In the genomic region with DNA sequence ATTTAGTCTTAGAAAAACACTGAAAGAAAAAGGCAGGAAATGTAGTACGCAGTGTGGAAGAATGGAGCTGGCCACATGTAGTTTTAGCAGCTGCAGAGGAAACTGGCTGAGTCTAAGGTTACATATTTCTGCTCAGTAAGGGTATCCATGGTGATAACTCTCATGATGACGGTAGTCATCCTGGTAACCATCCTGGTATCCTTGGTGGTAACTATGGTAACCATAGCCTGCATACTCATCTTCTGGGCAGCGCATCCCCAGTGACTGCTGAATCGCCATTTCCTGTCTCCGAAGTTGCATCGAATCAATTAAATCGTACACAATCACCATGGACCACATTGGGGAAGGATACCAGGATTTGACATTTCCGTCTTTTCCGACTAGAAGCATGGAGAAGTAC, we compare ENCODE assay signal across 10 cellular contexts. TPM values are rescaled to one million over a fixed set of nuclear protein-coding genes. Genes with fewer than 3 reads are reported as not detected.
DNase-seq lines count a peak whose midpoint lies in the region; ATAC-seq and TF ChIP-seq lines count a peak whose summit lies in the region.
"Had no signal": no experiment of that assay in that cellular context is flagged by ENCODE, and none has a peak within 500 bp of the region (broad histone marks: within the 10 kb centered on the region; RNA-seq: fewer than 3 reads in every experiment).

No MANE protein-coding gene starts in this region.

- no peaks in the 10 kb centered on the region for H3K36me3 ChIP-seq in BLaER1 treated with 17β-estradiol and CSF1 and Interleukin-3, amounts not matched to agents 10 nM and 100 nM
- H3K36me3 ChIP-seq in Loucy (ENCODE audit: insufficient read depth, low read length): no peaks in the 10 kb centered on the region

- H4K20me1 ChIP-seq in BLaER1 treated with 17β-estradiol and CSF1 and Interleukin-3, amounts not matched to agents 10 nM and 100 nM: no peaks in the 10 kb centered on the region
- no peaks in the 10 kb centered on the region for H4K20me1 ChIP-seq in Loucy (ENCODE audit: insufficient read depth, low read length, poor library complexity, severe bottlenecking)

- H3K27me3 ChIP-seq in BLaER1 treated with 17β-estradiol and CSF1 and Interleukin-3, amounts not matched to agents 10 nM and 100 nM: no peaks in the 10 kb centered on the region
- no peaks in the 10 kb centered on the region for H3K27me3 ChIP-seq in Loucy (ENCODE audit: insufficient read depth, low read length, poor library complexity, severe bottlenecking)

- H3K9me3 ChIP-seq in BLaER1 treated with 17β-estradiol and CSF1 and Interleukin-3, amounts not matched to agents 10 nM and 100 nM (replicated peaks in 1 of 11): no peaks in the 10 kb centered on the region
- no peaks in the 10 kb centered on the region for H3K9me3 ChIP-seq in Loucy (ENCODE audit: insufficient read depth, low read depth, low read length)

- H3K4me3 ChIP-seq in BLaER1 treated with 17β-estradiol and CSF1 and Interleukin-3, amounts not matched to agents 10 nM and 100 nM: no peak overlapping the region
- H3K4me3 ChIP-seq in Loucy (ENCODE audit: low read length, poor library complexity, severe bottlenecking): peak overlapping the region; percentile 13

- DNase-seq in myocyte (ENCODE audit: low read depth): peak; percentile 90
- no peak for DNase-seq in activated gamma-delta T cell (lab: John Stamatoyannopoulos, UW)
- no peak for DNase-seq in NCI-H446 treated with DMSO at 0.1 percent for 48 hours (lab: John Stamatoyannopoulos, UW)
- DNase-seq: activated naive CD4-positive, alpha-beta T cell treated with Interleukin-2 at 50 U/mL for 16 hours; stimulated activated CD4-positive, alpha-beta T cell treated with anti-CD3 and anti-CD28 coated beads, Interleukin-2, amount 100 ng/mL, for 48 hours had no signal

- H3K27ac Mint-ChIP-seq in brain: peak overlapping the region in 4 of 5 experiments; percentile 29 to 95 (median 84)

- peak overlapping the region in 4 of 5 experiments; percentile 16 to 73 (median 68) for H3K4me3 Mint-ChIP-seq in brain

- no peaks in the 10 kb centered on the region for H3K36me3 Mint-ChIP-seq in brain

- H3K9me2 ChIP-seq in Loucy (replicated peaks; ENCODE audit: low read depth, low read length): no peaks in the 10 kb centered on the region

- H3K4me1 Mint-ChIP-seq in brain: peaks cover 42% of the 10 kb centered on the region

- H3K4me1 ChIP-seq in BLaER1 treated with 17β-estradiol and CSF1 and Interleukin-3, amounts not matched to agents 10 nM and 100 nM: peaks cover 10 to 18% (median 16%) of the 10 kb centered on the region in 10 experiments
- peaks cover 23% of the 10 kb centered on the region for H3K4me1 ChIP-seq in Loucy (ENCODE audit: insufficient read depth, low read length, poor library complexity, severe bottlenecking)

- H3K27me3 Mint-ChIP-seq in brain: no peaks in the 10 kb centered on the region

- peak overlapping the region; percentile 14 to 80 (median 65); a peak in 17 of 22 replicates for H3K4me2 ChIP-seq in BLaER1 treated with 17β-estradiol and CSF1 and Interleukin-3, amounts not matched to agents 10 nM and 100 nM
- peak overlapping the region; percentile 33 for H3K4me2 ChIP-seq in Loucy (ENCODE audit: low read depth, low read length, poor library complexity, severe bottlenecking)

- TF ChIP-seq CTCF in Loucy (conservative IDR thresholded peaks at IDR 0.05; ENCODE audit: low read length) (no peak), brain (conservative IDR thresholded peaks at IDR 0.05) (no peak)

- no peak overlapping the region for H2AFZ ChIP-seq in Loucy (ENCODE audit: low read length)

- ATAC-seq in GM21390 (IDR thresholded peaks at IDR 0.05; ENCODE audit: unreplicated experiment) (no peak), HG02938 (IDR thresholded peaks at IDR 0.05; ENCODE audit: unreplicated experiment) (no peak)

- no peaks in the 10 kb centered on the region for H3F3A ChIP-seq in Loucy (ENCODE audit: low read depth)

- no peaks in the 10 kb centered on the region for H3K9me3 Mint-ChIP-seq in brain

- no peaks in the 10 kb centered on the region for H3K79me2 ChIP-seq in Loucy (ENCODE audit: insufficient read depth, low read length)

- no peak overlapping the region; a peak in 2 of 22 replicates for H3K27ac ChIP-seq in BLaER1 treated with 17β-estradiol and CSF1 and Interleukin-3, amounts not matched to agents 10 nM and 100 nM

- H3K9ac ChIP-seq in BLaER1 treated with 17β-estradiol and CSF1 and Interleukin-3, amounts not matched to agents 10 nM and 100 nM: no peak overlapping the region
- no peak overlapping the region for H3K9ac ChIP-seq in Loucy (ENCODE audit: low read depth, low read length, poor library complexity, severe bottlenecking)

RNA-seq across cellular contexts. Expression of gene CCDC80, which starts 35.7 kb away (rescaled TPM):
- polyA plus RNA-seq in brain (ENCODE audit: insufficient read depth, low read depth, low replicate concordance): 3.2 TPM
- 57.4 and 77.2 TPM in 2 replicates for total RNA-seq in myocyte
- polyA plus RNA-seq in myocyte (2012): 508 TPM

RNA-seq across cellular contexts. Expression of gene SLC35A5, which starts 43.4 kb away (rescaled TPM):
- polyA plus RNA-seq in brain (ENCODE audit: insufficient read depth, low read depth, low replicate concordance): 43.1 TPM
- total RNA-seq in myocyte: 32.8 and 47.1 TPM in 2 replicates
- polyA plus RNA-seq in myocyte (2012): 17.8 TPM

RNA-seq across cellular contexts. Expression of gene ATG3, which starts 43.5 kb away (rescaled TPM):
- polyA plus RNA-seq in brain (ENCODE audit: insufficient read depth, low read depth, low replicate concordance): 42.8 TPM
- 47.8 and 51.0 TPM in 2 replicates for total RNA-seq in myocyte
- 37.9 TPM for polyA plus RNA-seq in myocyte (2012)
